ENCODE assay signal across 17 cellular contexts in the genomic region with DNA sequence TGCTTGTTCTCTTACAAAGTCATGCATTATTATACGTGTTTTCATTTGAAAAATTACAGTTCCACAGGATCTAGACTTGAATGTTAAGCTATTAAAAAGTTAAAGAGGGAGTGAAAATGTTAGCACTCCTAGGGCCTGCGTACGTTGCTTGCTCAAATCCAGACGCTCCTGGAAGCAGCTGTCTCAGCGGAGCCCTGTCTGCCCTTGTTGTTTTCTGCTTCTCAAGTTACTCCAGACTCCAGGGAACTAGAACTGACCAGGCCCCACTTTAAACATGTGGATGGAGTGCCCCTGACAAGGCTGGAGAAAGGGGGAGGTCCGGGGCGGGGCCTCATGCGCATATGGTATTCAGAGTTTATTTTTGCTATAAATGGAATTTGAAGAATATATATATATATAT. TPM values are rescaled to one million over a fixed set of nuclear protein-coding genes. Genes with fewer than 3 reads are reported as not detected.
DNase-seq lines count a peak whose midpoint lies in the region; ATAC-seq and TF ChIP-seq lines count a peak whose summit lies in the region.
"Had no signal": no experiment of that assay in that cellular context is flagged by ENCODE, and none has a peak within 500 bp of the region (broad histone marks: within the 10 kb centered on the region; RNA-seq: fewer than 3 reads in every experiment).

No MANE protein-coding gene starts in this region.

- H3K27ac Mint-ChIP-seq in mesothelial cell of epicardium: peak overlapping the region; percentile 39
- no peak overlapping the region for H3K27ac Mint-ChIP-seq in natural killer cell treated with Interleukin-12 subunit alpha and Interleukin-12 subunit beta and Interleukin-15 and Interleukin-18, amount 100 ng/mL, for 72 hours
- no peak overlapping the region for H3K27ac Mint-ChIP-seq in activated T-helper 1 cell treated with anti-CD3 and anti-CD28 coated beads, Interleukin-12 subunit alpha, Interleukin-12 subunit beta, Interleukin-2, Interleukin-4 antibody, amounts not matched to agents 30 ng/mL and 10 ng/mL and 1 ng/mL, durations not matched to agents 14 hours and 24 hours and 36 hours
- H3K27ac Mint-ChIP-seq: activated naive CD8-positive, alpha-beta T cell treated with anti-CD3 and anti-CD28 coated beads for 36 hours; effector memory CD8-positive, alpha-beta T cell had no signal

- H3K36me3 Mint-ChIP-seq in mesothelial cell of epicardium: no peaks in the 10 kb centered on the region
- H3K36me3 Mint-ChIP-seq in natural killer cell treated with Interleukin-12 subunit alpha and Interleukin-12 subunit beta and Interleukin-15 and Interleukin-18, amount 100 ng/mL, for 72 hours: no peaks in the 10 kb centered on the region
- H3K36me3 Mint-ChIP-seq in activated T-helper 1 cell treated with anti-CD3 and anti-CD28 coated beads, Interleukin-12 subunit alpha, Interleukin-12 subunit beta, Interleukin-2, Interleukin-4 antibody, amounts not matched to agents 30 ng/mL and 10 ng/mL and 1 ng/mL, durations not matched to agents 14 hours and 24 hours and 36 hours (ENCODE audit: low read depth): no peaks in the 10 kb centered on the region
- H3K36me3 Mint-ChIP-seq: CD4-positive, alpha-beta memory T cell had no signal

- no peak for ATAC-seq in natural killer cell treated with Interleukin-12 subunit alpha and Interleukin-12 subunit beta and Interleukin-15 and Interleukin-18, amount 100 ng/mL, for 72 hours
- no peak for ATAC-seq in HG02759 (IDR thresholded peaks at IDR 0.05; ENCODE audit: unreplicated experiment)
- ATAC-seq: effector memory CD8-positive, alpha-beta T cell; Panc1 had no signal

- TF ChIP-seq CTCF in foreskin fibroblast (IDR thresholded peaks at IDR 0.05; ENCODE audit: low read depth, low read length) (no peak), mesothelial cell of epicardium (IDR thresholded peaks at IDR 0.05; ENCODE audit: unreplicated experiment) (no peak)

- peaks cover 6% of the 10 kb centered on the region for H3K4me1 Mint-ChIP-seq in mesothelial cell of epicardium
- peaks cover under 1 to 7% of the 10 kb centered on the region in 2 donors for H3K4me1 Mint-ChIP-seq in natural killer cell treated with Interleukin-12 subunit alpha and Interleukin-12 subunit beta and Interleukin-15 and Interleukin-18, amount 100 ng/mL, for 72 hours (ENCODE audit: low read depth in 2 of 2)
- H3K4me1 Mint-ChIP-seq in activated T-helper 1 cell treated with anti-CD3 and anti-CD28 coated beads, Interleukin-12 subunit alpha, Interleukin-12 subunit beta, Interleukin-2, Interleukin-4 antibody, amounts not matched to agents 30 ng/mL and 10 ng/mL and 1 ng/mL, durations not matched to agents 14 hours and 24 hours and 36 hours (ENCODE audit: low read depth): peaks cover 19% of the 10 kb centered on the region

- no peaks in the 10 kb centered on the region for H3K27me3 Mint-ChIP-seq in mesothelial cell of epicardium (ENCODE audit: low read depth)
- peaks cover 0 to 5% of the 10 kb centered on the region in 2 donors for H3K27me3 Mint-ChIP-seq in natural killer cell treated with Interleukin-12 subunit alpha and Interleukin-12 subunit beta and Interleukin-15 and Interleukin-18, amount 100 ng/mL, for 72 hours
- H3K27me3 Mint-ChIP-seq in activated T-helper 1 cell treated with anti-CD3 and anti-CD28 coated beads, Interleukin-12 subunit alpha, Interleukin-12 subunit beta, Interleukin-2, Interleukin-4 antibody, amounts not matched to agents 30 ng/mL and 10 ng/mL and 1 ng/mL, durations not matched to agents 14 hours and 24 hours and 36 hours (ENCODE audit: insufficient read depth): no peaks in the 10 kb centered on the region
- H3K27me3 Mint-ChIP-seq: activated naive CD8-positive, alpha-beta T cell treated with anti-CD3 and anti-CD28 coated beads for 36 hours; CD4-positive, alpha-beta memory T cell; central memory CD8-positive, alpha-beta T cell; effector memory CD8-positive, alpha-beta T cell had no signal

- H3K4me3 ChIP-seq in foreskin fibroblast (ENCODE audit: low read depth in 1 of 2, low read length in 2 of 2): no peak overlapping the region
- H3K4me3 ChIP-seq: lung, testis had no signal

- intact Hi-C loops in activated T-helper 1 cell treated with anti-CD3 and anti-CD28 coated beads, Interleukin-12 subunit alpha, Interleukin-12 subunit beta, Interleukin-2, Interleukin-4 antibody, amounts not matched to agents 30 ng/mL and 10 ng/mL and 1 ng/mL, durations not matched to agents 14 hours and 24 hours and 36 hours (cut with micrococcal nuclease): no loop called here

- no peaks in the 10 kb centered on the region for H3K9me3 Mint-ChIP-seq in mesothelial cell of epicardium
- H3K9me3 Mint-ChIP-seq in natural killer cell treated with Interleukin-12 subunit alpha and Interleukin-12 subunit beta and Interleukin-15 and Interleukin-18, amount 100 ng/mL, for 72 hours: no peaks in the 10 kb centered on the region
- H3K9me3 Mint-ChIP-seq in activated T-helper 1 cell treated with anti-CD3 and anti-CD28 coated beads, Interleukin-12 subunit alpha, Interleukin-12 subunit beta, Interleukin-2, Interleukin-4 antibody, amounts not matched to agents 30 ng/mL and 10 ng/mL and 1 ng/mL, durations not matched to agents 14 hours and 24 hours and 36 hours: no peaks in the 10 kb centered on the region
- H3K9me3 Mint-ChIP-seq: activated naive CD8-positive, alpha-beta T cell treated with anti-CD3 and anti-CD28 coated beads for 36 hours; central memory CD8-positive, alpha-beta T cell; effector memory CD8-positive, alpha-beta T cell; neural crest cell had no signal

- DNase-seq in ELF-1 (ENCODE audit: low read depth, low spot score) (peak; percentile 62), NCI-H510A treated with DMSO at 0.1 percent for 48 hours (lab: John Stamatoyannopoulos, UW) (peak; percentile 62), foreskin fibroblast (peak; percentile 49 to 76), mesothelial cell of epicardium (ENCODE audit: low spot score in 2 of 2, unreplicated experiment in 2 of 2) (no peak), NCI-H774 (lab: John Stamatoyannopoulos, UW) (no peak)
- no peak for DNase-seq in natural killer cell treated with Interleukin-12 subunit alpha and Interleukin-12 subunit beta and Interleukin-15 and Interleukin-18, amount 100 ng/mL, for 72 hours (ENCODE audit: low spot score)
- DNase-seq in activated T-helper 1 cell treated with anti-CD3 and anti-CD28 coated beads, Interleukin-12 subunit alpha, Interleukin-12 subunit beta, Interleukin-2, Interleukin-4 antibody, amounts not matched to agents 30 ng/mL and 10 ng/mL and 1 ng/mL, durations not matched to agents 14 hours and 24 hours and 36 hours (ENCODE audit: low spot score): no peak
- DNase-seq: activated naive CD8-positive, alpha-beta T cell treated with anti-CD3 and anti-CD28 coated beads for 36 hours; CD4-positive, alpha-beta memory T cell; effector memory CD8-positive, alpha-beta T cell; NCI-H1436; testis had no signal

- no peak overlapping the region for H3K4me3 Mint-ChIP-seq in mesothelial cell of epicardium
- H3K4me3 Mint-ChIP-seq in natural killer cell treated with Interleukin-12 subunit alpha and Interleukin-12 subunit beta and Interleukin-15 and Interleukin-18, amount 100 ng/mL, for 72 hours: no peak overlapping the region
- H3K4me3 Mint-ChIP-seq in activated T-helper 1 cell treated with anti-CD3 and anti-CD28 coated beads, Interleukin-12 subunit alpha, Interleukin-12 subunit beta, Interleukin-2, Interleukin-4 antibody, amounts not matched to agents 30 ng/mL and 10 ng/mL and 1 ng/mL, durations not matched to agents 14 hours and 24 hours and 36 hours: no peak overlapping the region
- H3K4me3 Mint-ChIP-seq: activated naive CD8-positive, alpha-beta T cell treated with anti-CD3 and anti-CD28 coated beads for 36 hours; central memory CD8-positive, alpha-beta T cell; effector memory CD8-positive, alpha-beta T cell; neural crest cell had no signal

RNA-seq across cellular contexts. Expression of a gene that starts 9.6 kb away (rescaled TPM):
- 21.7 to 23.3 TPM (median 22.1 TPM) in 3 replicates for total RNA-seq in mesothelial cell of epicardium
- total RNA-seq in natural killer cell treated with Interleukin-12 subunit alpha and Interleukin-12 subunit beta and Interleukin-15 and Interleukin-18, amount 100 ng/mL, for 72 hours: 10 to 100 TPM; 16.9 to 61.3 TPM
- 91.6 and 91.7 TPM in 2 replicates for total RNA-seq in activated T-helper 1 cell treated with anti-CD3 and anti-CD28 coated beads, Interleukin-12 subunit alpha, Interleukin-12 subunit beta, Interleukin-2, Interleukin-4 antibody, amounts not matched to agents 30 ng/mL and 10 ng/mL and 1 ng/mL, durations not matched to agents 14 hours and 24 hours and 36 hours

Comparison
In these comparisons a context has a peak if more than half of its experiments do, and no peak if none do; other contexts are left out.
1. DNase-seq: peak in ELF-1 (single experiment), NCI-H510A treated with DMSO at 0.1 percent for 48 hours (single experiment) and foreskin fibroblast (2 of 2); none in mesothelial cell of epicardium (0 of 2), natural killer cell treated with Interleukin-12 subunit alpha and Interleukin-12 subunit beta and Interleukin-15 and Interleukin-18, amount 100 ng/mL, for 72 hours (single experiment), activated T-helper 1 cell treated with anti-CD3 and anti-CD28 coated beads, Interleukin-12 subunit alpha, Interleukin-12 subunit beta, Interleukin-2, Interleukin-4 antibody, amounts not matched to agents 30 ng/mL and 10 ng/mL and 1 ng/mL, durations not matched to agents 14 hours and 24 hours and 36 hours (single experiment) and NCI-H774 (single experiment).